8 cellular contexts compared by ENCODE assay signal in genomic region chr19:13794388-13794751, GRCh38. TPM values are rescaled to one million over a fixed set of nuclear protein-coding genes. Genes with fewer than 3 reads are reported as not detected.
A peak's percentile ranks its signal among the peaks of the same experiment; 100 is the strongest.
DNase-seq lines count a peak whose midpoint lies in the region; ATAC-seq and TF ChIP-seq lines count a peak whose summit lies in the region.

No MANE protein-coding gene starts in this region.

- H3K4me1 Mint-ChIP-seq in activated CD4-positive, alpha-beta T cell treated with anti-CD3 and anti-CD28 coated beads, Interleukin-2, amount 10 ng/mL, durations not matched to agents 24 days and 14 days: peaks cover 31% of the 10 kb centered on the region
- peaks cover 18% of the 10 kb centered on the region for H3K4me1 Mint-ChIP-seq in neural progenitor cell

- H2AFZ ChIP-seq in SU-DHL-6 (ENCODE audit: low read depth, low read length, severe bottlenecking) (peak overlapping the region; percentile 87), fibroblast of lung (ENCODE audit: low read length) (no peak overlapping the region), neural progenitor cell (replicated peaks) (peak overlapping the region; percentile 6)

- H3K9me3 Mint-ChIP-seq in activated CD4-positive, alpha-beta T cell treated with anti-CD3 and anti-CD28 coated beads, Interleukin-2, amount 10 ng/mL, durations not matched to agents 24 days and 14 days: no peaks in the 10 kb centered on the region
- H3K9me3 Mint-ChIP-seq in neural progenitor cell: no peaks in the 10 kb centered on the region

- H3K27me3 ChIP-seq in SU-DHL-6 (ENCODE audit: low read length): no peaks in the 10 kb centered on the region
- H3K27me3 ChIP-seq in fibroblast of lung (ENCODE audit: control insufficient read depth, insufficient read depth, low read length): no peaks in the 10 kb centered on the region
- H3K27me3 ChIP-seq in neural progenitor cell: no peaks in the 10 kb centered on the region

- no peak overlapping the region for H3K27ac ChIP-seq in SU-DHL-6 (ENCODE audit: low read depth, low read length)
- H3K27ac ChIP-seq in fibroblast of lung (ENCODE audit: insufficient read depth, low read length): peak overlapping the region; percentile 99
- H3K27ac ChIP-seq in neural progenitor cell: no peak overlapping the region

- peak overlapping the region; percentile 98 for H3K4me3 Mint-ChIP-seq in activated CD4-positive, alpha-beta T cell treated with anti-CD3 and anti-CD28 coated beads, Interleukin-2, amount 10 ng/mL, durations not matched to agents 24 days and 14 days
- peak overlapping the region; percentile 92 for H3K4me3 Mint-ChIP-seq in neural progenitor cell

- H3K4me3 ChIP-seq in SU-DHL-6 (ENCODE audit: insufficient read depth, low read length, poor library complexity, severe bottlenecking) (peak overlapping the region; percentile 74), fibroblast of lung (replicated peaks in 1 of 4; ENCODE audit: control extremely low read depth in 1 of 4, insufficient read depth in 1 of 4, low read depth in 3 of 4, low read length in 4 of 4) (peak overlapping the region; percentile 64 to 90 (median 74)), neural progenitor cell (peak overlapping the region; percentile 60)

- H3K36me3 Mint-ChIP-seq in activated CD4-positive, alpha-beta T cell treated with anti-CD3 and anti-CD28 coated beads, Interleukin-2, amount 10 ng/mL, durations not matched to agents 24 days and 14 days (ENCODE audit: low read depth): no peaks in the 10 kb centered on the region
- H3K36me3 Mint-ChIP-seq in neural progenitor cell: no peaks in the 10 kb centered on the region

- H3K4me1 ChIP-seq in fibroblast of lung (ENCODE audit: control insufficient read depth, extremely low read depth, insufficient read depth, low read length): peaks cover 13% of the 10 kb centered on the region
- H3K4me1 ChIP-seq in neural progenitor cell: no peaks in the 10 kb centered on the region

- 0 out of 2 replicates have a peak, but pooled peaks cover 5% of the 10 kb centered on the region for H3F3A ChIP-seq in SU-DHL-6 (ENCODE audit: insufficient read depth)
- peaks cover 16% of the 10 kb centered on the region for H3F3A ChIP-seq in neural progenitor cell (ENCODE audit: low read depth)

- H3K4me2 ChIP-seq in SU-DHL-6 (ENCODE audit: low read depth, low read length, poor library complexity, severe bottlenecking) (peak overlapping the region; percentile 97), fibroblast of lung (ENCODE audit: extremely low read depth, insufficient read depth, low read length) (peak overlapping the region; percentile 98), neural progenitor cell (peak overlapping the region; percentile 73)

- no peak for DNase-seq in activated CD4-positive, alpha-beta T cell treated with anti-CD3 and anti-CD28 coated beads, Interleukin-2, amount 10 ng/mL, durations not matched to agents 24 days and 14 days
- DNase-seq in activated CD4-positive, alpha-beta T cell treated with anti-CD3 and anti-CD28 coated beads, Interleukin-2, amount 50 U/mL, for 1 hour: no peak
- DNase-seq in fibroblast of lung (ENCODE audit: low read depth in 2 of 2) (peak; percentile 96 to 98), neural progenitor cell (ENCODE audit: low spot score) (no peak), cerebellum (ENCODE audit: low spot score) (no peak)
- DNase-seq in stimulated activated CD4-positive, alpha-beta T cell treated with anti-CD3 and anti-CD28 coated beads, Interleukin-4, amount 100 ng/mL, for 4 hours: no peak

- no peaks in the 10 kb centered on the region for H3K36me3 ChIP-seq in SU-DHL-6 (ENCODE audit: low read length)
- H3K36me3 ChIP-seq in fibroblast of lung (ENCODE audit: control insufficient read depth, insufficient read depth, low read length): no peaks in the 10 kb centered on the region
- H3K36me3 ChIP-seq in neural progenitor cell: no peaks in the 10 kb centered on the region

- no peak for ATAC-seq in HG02759 (IDR thresholded peaks at IDR 0.05; ENCODE audit: unreplicated experiment)

- intact Hi-C loops in activated CD4-positive, alpha-beta T cell treated with anti-CD3 and anti-CD28 coated beads, Interleukin-2, amount 10 ng/mL, durations not matched to agents 24 days and 14 days (cut with micrococcal nuclease): no loop called here

- H3K79me2 ChIP-seq in SU-DHL-6 (ENCODE audit: insufficient read depth, low read length) (no peaks in the 10 kb centered on the region), fibroblast of lung (ENCODE audit: control insufficient read depth, insufficient read depth, low read length) (peaks cover 9% of the 10 kb centered on the region), neural progenitor cell (ENCODE audit: low read depth) (peaks cover 16% of the 10 kb centered on the region)

- peak overlapping the region; percentile 61 for H3K9ac ChIP-seq in SU-DHL-6 (ENCODE audit: low read length)
- H3K9ac ChIP-seq in fibroblast of lung (ENCODE audit: insufficient read depth, low read length): peak overlapping the region; percentile 84
- H3K9ac ChIP-seq in neural progenitor cell: no peak overlapping the region

- TF ChIP-seq CTCF in SU-DHL-6 (IDR thresholded peaks at IDR 0.05; ENCODE audit: insufficient read depth, low read length, poor library complexity, severe bottlenecking) (no peak), fibroblast of lung (conservative IDR thresholded peaks at IDR 0.05 in 1 of 2, IDR thresholded peaks at IDR 0.05 in 1 of 2; ENCODE audit: low read depth in 1 of 2, low read length in 2 of 2) (no peak), neural progenitor cell (IDR thresholded peaks at IDR 0.05) (no peak)

- no peaks in the 10 kb centered on the region for H4K20me1 ChIP-seq in SU-DHL-6 (ENCODE audit: low read depth, low read length)
- no peaks in the 10 kb centered on the region for H4K20me1 ChIP-seq in fibroblast of lung (ENCODE audit: control insufficient read depth, extremely low read depth, insufficient read depth, low read length)
- peaks cover 13% of the 10 kb centered on the region for H4K20me1 ChIP-seq in neural progenitor cell (ENCODE audit: low read depth)

- H3K9me3 ChIP-seq in SU-DHL-6 (ENCODE audit: insufficient read depth, low read length) (no peaks in the 10 kb centered on the region), fibroblast of lung (ENCODE audit: control insufficient read depth, insufficient read depth, low read depth, low read length) (no peaks in the 10 kb centered on the region), neural progenitor cell (ENCODE audit: low read depth) (no peaks in the 10 kb centered on the region)

- H3K27me3 Mint-ChIP-seq in activated CD4-positive, alpha-beta T cell treated with anti-CD3 and anti-CD28 coated beads, Interleukin-2, amount 10 ng/mL, durations not matched to agents 24 days and 14 days: no peaks in the 10 kb centered on the region
- peaks cover 2% of the 10 kb centered on the region for H3K27me3 Mint-ChIP-seq in neural progenitor cell (ENCODE audit: insufficient read depth, low read depth)

- H3K27ac Mint-ChIP-seq in activated CD4-positive, alpha-beta T cell treated with anti-CD3 and anti-CD28 coated beads, Interleukin-2, amount 10 ng/mL, durations not matched to agents 24 days and 14 days: peak overlapping the region; percentile 94
- H3K27ac Mint-ChIP-seq in neural progenitor cell: peak overlapping the region; percentile 87

- no peaks in the 10 kb centered on the region for H3K9me2 ChIP-seq in SU-DHL-6 (replicated peaks; ENCODE audit: insufficient read depth, low read length)

RNA-seq across cellular contexts. Expression of gene ZSWIM4, which starts 0.9 kb away (rescaled TPM):
- total RNA-seq in activated CD4-positive, alpha-beta T cell treated with anti-CD3 and anti-CD28 coated beads, Interleukin-2, amount 10 ng/mL, durations not matched to agents 24 days and 14 days: 7.3 and 7.5 TPM in 2 replicates
- total RNA-seq in fibroblast of lung (5.6 and 6.7 TPM in 2 replicates), neural progenitor cell (ENCODE audit: low replicate concordance) (6.7 and 20.4 TPM in 2 replicates), cerebellum (13.6 TPM)
- 1.6 and 2.0 TPM in 2 replicates for polyA plus RNA-seq in fibroblast of lung
- polyA plus RNA-seq in fibroblast of lung (2012): 2.8 and 3.3 TPM in 2 replicates
- 4.4 and 6.1 TPM in 2 replicates for polyA minus RNA-seq in fibroblast of lung (ENCODE audit: low replicate concordance)

RNA-seq across cellular contexts. Expression of gene C19orf53, which starts 20.1 kb away (rescaled TPM):
- total RNA-seq in activated CD4-positive, alpha-beta T cell treated with anti-CD3 and anti-CD28 coated beads, Interleukin-2, amount 10 ng/mL, durations not matched to agents 24 days and 14 days: 142 and 143 TPM in 2 replicates
- total RNA-seq in fibroblast of lung (50.1 and 58.8 TPM in 2 replicates), neural progenitor cell (ENCODE audit: low replicate concordance) (88.2 and 95.6 TPM in 2 replicates), cerebellum (15.5 TPM)
- 146 and 206 TPM in 2 replicates for polyA plus RNA-seq in fibroblast of lung
- 292 and 381 TPM in 2 replicates for polyA plus RNA-seq in fibroblast of lung (2012)
- polyA minus RNA-seq in fibroblast of lung (ENCODE audit: low replicate concordance): 139 and 187 TPM in 2 replicates

RNA-seq across cellular contexts. Expression of gene MRI1, which starts 30.0 kb away (rescaled TPM):
- total RNA-seq in activated CD4-positive, alpha-beta T cell treated with anti-CD3 and anti-CD28 coated beads, Interleukin-2, amount 10 ng/mL, durations not matched to agents 24 days and 14 days: 42.9 and 46.7 TPM in 2 replicates
- 17.7 and 20.3 TPM in 2 replicates for total RNA-seq in fibroblast of lung
- 5.2 and 17.1 TPM in 2 replicates for polyA plus RNA-seq in fibroblast of lung
- 6.2 and 17.7 TPM in 2 replicates for polyA plus RNA-seq in fibroblast of lung (2012)
- polyA minus RNA-seq in fibroblast of lung (ENCODE audit: low replicate concordance): 7.2 and 26.5 TPM in 2 replicates
- total RNA-seq in neural progenitor cell (ENCODE audit: low replicate concordance): 6.3 and 22.5 TPM in 2 replicates
- total RNA-seq in cerebellum: 22.1 TPM

Comparison
In these comparisons a context has a peak if more than half of its experiments do, and no peak if none do; other contexts are left out.
1. DNase-seq: peak in fibroblast of lung (2 of 2); none in activated CD4-positive, alpha-beta T cell treated with anti-CD3 and anti-CD28 coated beads, Interleukin-2, amount 10 ng/mL, durations not matched to agents 24 days and 14 days (single experiment), activated CD4-positive, alpha-beta T cell treated with anti-CD3 and anti-CD28 coated beads, Interleukin-2, amount 50 U/mL, for 1 hour (single experiment), neural progenitor cell (single experiment), stimulated activated CD4-positive, alpha-beta T cell treated with anti-CD3 and anti-CD28 coated beads, Interleukin-4, amount 100 ng/mL, for 4 hours (0 of 2) and cerebellum (single experiment).
2. Peak in every context shown above with its lines, with median percentiles within 50 percentile points of each other: H3K4me2 ChIP-seq and H3K4me3 ChIP-seq.